In the genomic region with DNA sequence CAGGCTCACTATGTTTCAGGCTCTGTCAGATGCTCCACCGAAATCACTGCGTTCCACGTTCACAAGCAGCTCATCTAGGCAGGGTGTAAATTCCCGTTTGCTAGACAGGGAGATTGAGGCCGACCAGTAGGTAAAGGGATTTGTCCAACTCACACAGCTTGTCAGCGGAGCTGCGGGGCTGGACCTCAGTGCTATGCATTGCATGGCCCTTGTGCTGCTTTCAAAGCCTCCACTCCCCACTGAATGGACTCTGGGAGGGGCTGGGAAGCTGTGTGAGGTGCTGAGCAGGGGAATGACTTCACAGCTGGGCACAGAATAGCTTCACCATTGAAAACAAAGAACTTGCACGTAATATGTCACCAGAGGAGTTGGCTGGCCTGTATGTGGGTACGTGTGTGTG, we compare ENCODE assay signal across 19 cellular contexts. TPM values are rescaled to one million over a fixed set of nuclear protein-coding genes. Genes with fewer than 3 reads are reported as not detected.
DNase-seq lines count a peak whose midpoint lies in the region; ATAC-seq and TF ChIP-seq lines count a peak whose summit lies in the region.
"Had no signal": no experiment of that assay in that cellular context is flagged by ENCODE, and none has a peak within 500 bp of the region (broad histone marks: within the 10 kb centered on the region; RNA-seq: fewer than 3 reads in every experiment).

No MANE protein-coding gene starts in this region.

- DNase-seq in H7 (peak; percentile 52), glutamatergic neuron (no peak), posterior vena cava (ENCODE audit: low spot score) (peak; percentile 51), NCI-H2171 (lab: John Stamatoyannopoulos, UW) (no peak), iPS-NIHi7 (ENCODE audit: extremely low spot score) (no peak), DMS79 (lab: John Stamatoyannopoulos, UW) (no peak)
- DNase-seq: C1 segment of cervical spinal cord; Calu3; CD4-positive, alpha-beta memory T cell; COR-L47; DMS53; DND-41; GOT3; H9 had no signal

- no peaks in the 10 kb centered on the region for H3K36me3 ChIP-seq in BLaER1
- H3K36me3 ChIP-seq in H7 (replicated peaks; ENCODE audit: control insufficient read depth, insufficient read depth, low read length): no peaks in the 10 kb centered on the region

- H3K4me3 ChIP-seq in BLaER1 (no peak overlapping the region), H7 (ENCODE audit: insufficient read depth, low read depth, low read length) (no peak overlapping the region)

- peaks cover 4% of the 10 kb centered on the region for H3K36me3 Mint-ChIP-seq in glutamatergic neuron (ENCODE audit: unreplicated experiment)
- H3K36me3 Mint-ChIP-seq: CD4-positive, alpha-beta memory T cell had no signal

- H3K9ac ChIP-seq in BLaER1: no peak overlapping the region

- ATAC-seq in GM21786 (IDR thresholded peaks at IDR 0.05; ENCODE audit: unreplicated experiment): no peak
- ATAC-seq: HCT116 had no signal

- no peak for TF ChIP-seq CTCF in glutamatergic neuron (IDR thresholded peaks at IDR 0.05; ENCODE audit: partially characterized antibody, unreplicated experiment)

- H4K20me1 ChIP-seq in BLaER1: no peaks in the 10 kb centered on the region

- intact Hi-C loops in posterior vena cava (cut with DNase I): loop anchor here in 1 of 2 donors (5.0 kb wide), 1 partner anchor 102 kb away; no protein-coding TSS in a partner anchor

- H3K4me3 Mint-ChIP-seq in glutamatergic neuron (ENCODE audit: unreplicated experiment): peak overlapping the region; percentile 39
- H3K4me3 Mint-ChIP-seq: B cell; CD4-positive, alpha-beta memory T cell; H9 had no signal

- H3K27me3 ChIP-seq in BLaER1: peaks cover 6% of the 10 kb centered on the region; the same call in 1 of the 2 replicates
- H3K27me3 ChIP-seq in H7 (ENCODE audit: control insufficient read depth, insufficient read depth, low read length): no peaks in the 10 kb centered on the region

- peak overlapping the region; percentile 75 for H3K4me2 ChIP-seq in BLaER1

- H3K9me3 Mint-ChIP-seq in glutamatergic neuron (ENCODE audit: unreplicated experiment): peaks cover 14% of the 10 kb centered on the region
- H3K9me3 Mint-ChIP-seq: H9 had no signal

- no peak overlapping the region for H3K27ac ChIP-seq in BLaER1
- H3K27ac ChIP-seq: 22Rv1 had no signal

- H3K9me3 ChIP-seq in BLaER1: no peaks in the 10 kb centered on the region

- H3K27me3 Mint-ChIP-seq in glutamatergic neuron (ENCODE audit: unreplicated experiment): peaks cover 16% of the 10 kb centered on the region

- H3K27ac Mint-ChIP-seq in glutamatergic neuron (ENCODE audit: unreplicated experiment): peak overlapping the region; percentile 16
- H3K27ac Mint-ChIP-seq: B cell; CD4-positive, alpha-beta memory T cell; H9 had no signal

- peaks cover 34% of the 10 kb centered on the region for H3K4me1 Mint-ChIP-seq in glutamatergic neuron (ENCODE audit: low read depth, unreplicated experiment)
- H3K4me1 Mint-ChIP-seq: B cell; CD4-positive, alpha-beta memory T cell had no signal

- H3K4me1 ChIP-seq in BLaER1: peaks cover 36% of the 10 kb centered on the region

RNA-seq across cellular contexts. Expression of gene CELF4, which starts 21.4 kb away (rescaled TPM):
- 2.9 and 3.7 TPM in 2 replicates for total RNA-seq in H7 (2014; rRNA removed; shearing (Covaris generic))
- 38.4 TPM for total RNA-seq in glutamatergic neuron (ENCODE audit: unreplicated experiment)
- not detected for total RNA-seq in posterior vena cava
- total RNA-seq: B cell; CD4-positive, alpha-beta memory T cell had no signal

Comparison
In these comparisons a context has a peak if more than half of its experiments do, and no peak if none do; other contexts are left out.
1. DNase-seq: peak in H7 (single experiment) and posterior vena cava (single experiment); none in glutamatergic neuron (single experiment), NCI-H2171 (single experiment), iPS-NIHi7 (single experiment) and DMS79 (single experiment).